Comparison of ENCODE assay signal across 8 cellular contexts in the genomic region with DNA sequence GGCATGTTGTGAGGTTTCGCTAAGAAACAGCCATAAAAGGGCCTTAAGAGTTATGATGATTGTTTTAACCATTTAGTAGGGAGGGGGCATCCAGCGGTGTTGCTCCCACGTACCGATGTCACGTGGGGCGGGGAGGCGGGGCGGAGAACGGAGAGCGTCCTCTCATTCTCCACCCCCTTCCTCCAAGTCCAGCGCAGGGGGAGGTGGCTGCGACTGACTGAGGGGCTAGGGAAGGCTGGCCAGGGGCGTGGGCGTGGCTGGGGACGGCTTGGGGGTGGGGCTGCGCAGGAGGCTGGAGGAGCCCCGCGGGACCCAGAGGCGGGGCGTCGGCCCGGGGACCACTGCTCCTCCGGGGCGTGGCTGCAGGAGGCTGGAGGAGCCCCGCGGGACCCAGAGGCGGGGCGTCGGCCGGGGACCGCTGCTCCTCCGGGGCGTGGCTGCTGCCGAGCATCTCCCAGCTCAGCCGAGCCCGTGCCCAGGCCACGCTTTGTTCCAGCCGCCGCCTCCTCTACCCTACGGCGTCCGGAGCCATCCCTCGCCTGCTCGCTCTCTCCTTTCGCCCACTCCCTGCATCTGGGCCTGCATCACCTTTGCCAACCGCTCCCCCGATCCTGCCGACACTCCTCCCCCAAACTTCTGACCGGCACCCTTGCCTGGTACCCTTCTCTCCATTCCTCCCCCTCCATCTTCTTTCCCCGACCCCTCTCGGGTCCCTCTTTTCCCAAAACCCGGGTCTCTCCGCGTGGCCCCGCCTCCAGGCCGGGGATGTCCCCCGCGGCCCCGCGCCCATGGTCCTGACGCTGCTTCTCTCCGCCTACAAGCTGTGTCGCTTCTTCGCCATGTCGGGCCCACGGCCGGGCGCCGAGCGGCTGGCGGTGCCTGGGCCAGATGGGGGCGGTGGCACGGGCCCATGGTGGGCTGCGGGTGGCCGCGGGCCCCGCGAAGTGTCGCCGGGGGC. TPM values are rescaled to one million over a fixed set of nuclear protein-coding genes. Genes with fewer than 3 reads are reported as not detected.
DNase-seq lines count a peak whose midpoint lies in the region; ATAC-seq and TF ChIP-seq lines count a peak whose summit lies in the region.

A gene (plus strand): TSS at position 450 of the 958 bp plus-strand sequence. CDS start 339 bp downstream, at position 789.

- no peaks in the 10 kb centered on the region for H3K9me3 ChIP-seq in OCI-LY3 (ENCODE audit: insufficient read depth, low read length)

- peak within 1 kb of the TSS; percentile 91 to 98 (median 96) for H3K27ac Mint-ChIP-seq in naive B cell

- DNase-seq in AG20443 (ENCODE audit: low spot score) (peak; percentile 94), fibroblast of gingiva (ENCODE audit: low read depth) (peak; percentile 62), naive B cell (peak; percentile 78)
- peak; percentile 75 for DNase-seq in activated T-cell treated with anti-CD3 and anti-CD28 coated beads, Interleukin-2, amount 50 U/mL, for 4 hours
- peak; percentile 65 to 78 for DNase-seq in stimulated activated CD8-positive, alpha-beta memory T cell treated with anti-CD3 and anti-CD28 coated beads, Interleukin-7, amount 100 ng/mL, for 4 hours (ENCODE audit: low read depth in 2 of 2)

- peaks cover 16% of the 10 kb centered on the region for H3K4me1 Mint-ChIP-seq in activated T-cell treated with anti-CD3 and anti-CD28 coated beads, Interleukin-2, amount 50 U/mL, for 4 hours (ENCODE audit: low read depth)
- peaks cover 13 to 22% (median 19%) of the 10 kb centered on the region in 3 donors for H3K4me1 Mint-ChIP-seq in naive B cell

- peaks cover 34% of the 10 kb centered on the region for H3K79me2 ChIP-seq in OCI-LY3 (ENCODE audit: low read length)

- H3K36me3 Mint-ChIP-seq in activated T-cell treated with anti-CD3 and anti-CD28 coated beads, Interleukin-2, amount 50 U/mL, for 4 hours (ENCODE audit: insufficient read depth) = no peaks in the 10 kb centered on the region
- H3K36me3 Mint-ChIP-seq in naive B cell = no peaks in the 10 kb centered on the region

- TF ChIP-seq CTCF in OCI-LY3 (IDR thresholded peaks at IDR 0.05; ENCODE audit: low read depth, low read length) = no peak

- H3K36me3 ChIP-seq in OCI-LY3 (replicated peaks; ENCODE audit: low read depth, low read length) = no peaks in the 10 kb centered on the region

- no peaks in the 10 kb centered on the region for H3K9me3 Mint-ChIP-seq in activated T-cell treated with anti-CD3 and anti-CD28 coated beads, Interleukin-2, amount 50 U/mL, for 4 hours
- no peaks in the 10 kb centered on the region for H3K9me3 Mint-ChIP-seq in naive B cell

- peak within 1 kb of the TSS; percentile 93 for H3K4me2 ChIP-seq in OCI-LY3 (ENCODE audit: low read length)

- no peaks in the 10 kb centered on the region for H3K27me3 Mint-ChIP-seq in activated T-cell treated with anti-CD3 and anti-CD28 coated beads, Interleukin-2, amount 50 U/mL, for 4 hours (ENCODE audit: low read depth)
- H3K27me3 Mint-ChIP-seq in naive B cell = no peaks in the 10 kb centered on the region

- peak within 1 kb of the TSS; percentile 97 for H3K4me3 ChIP-seq in OCI-LY3 (ENCODE audit: low read length)

- H3K9ac ChIP-seq in OCI-LY3 (ENCODE audit: low read length) = peak within 1 kb of the TSS; percentile 85

- H3K4me1 ChIP-seq in OCI-LY3 (ENCODE audit: low read length) = peaks cover 16% of the 10 kb centered on the region

- H2AFZ ChIP-seq in OCI-LY3 (ENCODE audit: low read depth, low read length) = peak within 1 kb of the TSS; percentile 76; the same call in 1 of the 2 replicates

- H4K20me1 ChIP-seq in OCI-LY3 (ENCODE audit: insufficient read depth, low read length) = peaks cover 12% of the 10 kb centered on the region; the same call in 1 of the 2 replicates

- H3K27ac ChIP-seq in OCI-LY3 (ENCODE audit: low read length) = peak within 1 kb of the TSS; percentile 59

- H3K27me3 ChIP-seq in OCI-LY3 (ENCODE audit: low read depth, low read length) = no peaks in the 10 kb centered on the region

- peak; percentile 43 for TF ChIP-seq POLR2A in GM19193 (IDR thresholded peaks at IDR 0.05; ENCODE audit: extremely low read depth, insufficient read depth, insufficient read length)

- ATAC-seq in HG03439 (IDR thresholded peaks at IDR 0.05; ENCODE audit: unreplicated experiment) = peak; percentile 62
- peak; percentile 91 to 92 for ATAC-seq in activated T-cell treated with anti-CD3 and anti-CD28 coated beads, Interleukin-2, amount 50 U/mL, for 4 hours
- ATAC-seq in naive B cell (ENCODE audit: low read depth in 2 of 2) = peak; percentile 89

- peak within 1 kb of the TSS; percentile 90 for H3K4me3 Mint-ChIP-seq in activated T-cell treated with anti-CD3 and anti-CD28 coated beads, Interleukin-2, amount 50 U/mL, for 4 hours
- H3K4me3 Mint-ChIP-seq in naive B cell = peak within 1 kb of the TSS; percentile 81 to 98 (median 96)

RNA-seq across cellular contexts. Expression of the gene that starts here (rescaled TPM):
- total RNA-seq in activated T-cell treated with anti-CD3 and anti-CD28 coated beads, Interleukin-2, amount 50 U/mL, for 4 hours = 10 to 100 TPM; 28.5 to 30.9 (median 29.2) TPM
- polyA plus RNA-seq in naive B cell (ENCODE audit: low read depth in 6 of 6) = 1 to 10 TPM; 4.3 to 8.1 (median 7.1) TPM

Comparison
In these comparisons a context has a peak if more than half of its experiments do, and no peak if none do; other contexts are left out.
1. Peak in every context shown above with its lines: DNase-seq, ATAC-seq, H3K4me3 ChIP-seq and H3K27ac ChIP-seq.